8 cellular contexts compared by ENCODE assay signal in genomic region chr2:151827564-151828142, GRCh38. TPM values are rescaled to one million over a fixed set of nuclear protein-coding genes. Genes with fewer than 3 reads are reported as not detected.
DNase-seq lines count a peak whose midpoint lies in the region; ATAC-seq and TF ChIP-seq lines count a peak whose summit lies in the region.

No MANE protein-coding gene starts in this region.

- H4K91ac ChIP-seq in H9 (ENCODE audit: insufficient read length, low read depth, low read length), result no peak overlapping the region

- no peak overlapping the region for H2BK20ac ChIP-seq in H9 (ENCODE audit: low read depth, low read length, poor library complexity, severe bottlenecking)

- intact Hi-C loops in Right ventricle myocardium superior (cut with DNase I), result no loop called here

- H3K23ac ChIP-seq in H9 (ENCODE audit: insufficient read length, low read depth, low read length), result no peak overlapping the region

- H3K36me3 Mint-ChIP-seq in H9 (ENCODE audit: insufficient read depth in 1 of 3, low read depth in 3 of 3), result no peaks in the 10 kb centered on the region

- H2BK5ac ChIP-seq in H9 (ENCODE audit: insufficient read length, low read length), result no peak overlapping the region

- H3K4me1 Mint-ChIP-seq in H9, result peaks cover 57 to 59% of the 10 kb centered on the region in 2 experiments

- peak overlapping the region; percentile 76 for H3K4me2 ChIP-seq in H9 (ENCODE audit: insufficient read depth, insufficient read length, low read length)
- H3K4me2 ChIP-seq in parathyroid adenoma (ENCODE audit: low read length), result peak overlapping the region; percentile 87

- H3K4me3 ChIP-seq in parathyroid adenoma (ENCODE audit: low read depth, low read length), result peak overlapping the region; percentile 85

- no peak overlapping the region for H3K56ac ChIP-seq in H9 (ENCODE audit: insufficient read length, low read depth, low read length)

- DNase-seq in NCI-H1105 treated with DMSO at 0.1 percent for 48 hours (lab: John Stamatoyannopoulos, UW) (peak; percentile 10), NCI-H1105 (lab: John Stamatoyannopoulos, UW) (no peak), H9 (peak; percentile 38), M059J (ENCODE audit: low read depth) (peak; percentile 38), Right ventricle myocardium superior (no peak), DMS114 treated with DMSO at 0.1 percent for 48 hours (lab: John Stamatoyannopoulos, UW; ENCODE audit: unreplicated experiment) (no peak)
- DNase-seq in activated naive CD4-positive, alpha-beta T cell treated with Interleukin-2 at 50 U/mL for 16 hours, result peak; percentile 19

- no peak overlapping the region for H2BK12ac ChIP-seq in H9 (ENCODE audit: insufficient read length, low read depth, low read length)

- H3K18ac ChIP-seq in H9 (ENCODE audit: insufficient read length, low read depth, low read length), result peak overlapping the region; percentile 3

- H3K79me2 ChIP-seq in H9 (ENCODE audit: insufficient read depth, low read length), result peaks cover 32% of the 10 kb centered on the region
- peaks cover 11% of the 10 kb centered on the region for H3K79me2 ChIP-seq in parathyroid adenoma

- no peak overlapping the region for H2AK5ac ChIP-seq in H9 (ENCODE audit: insufficient read length, low read length)

- H3K9me3 Mint-ChIP-seq in H9, result no peaks in the 10 kb centered on the region

- H4K20me1 ChIP-seq in H9 (ENCODE audit: control insufficient read depth, insufficient read depth, insufficient read length), result no peaks in the 10 kb centered on the region

- H3K23me2 ChIP-seq in H9 (ENCODE audit: insufficient read length, low read depth, low read length, poor library complexity, severe bottlenecking), result no peaks in the 10 kb centered on the region

- no peak for TF ChIP-seq CTCF in H9 (conservative IDR thresholded peaks at IDR 0.05)
- no peak for TF ChIP-seq CTCF in parathyroid adenoma (IDR thresholded peaks at IDR 0.05)

- WGBS in H9 (ENCODE audit: extremely low coverage, insufficient read length, low lambda C conversion rate), result no CpG with 5 or more reads among the region's 38 CpGs

- no peaks in the 10 kb centered on the region for H3K36me3 ChIP-seq in parathyroid adenoma (ENCODE audit: control insufficient read depth, insufficient read depth, low read length)

- H3K9ac ChIP-seq in H9 (ENCODE audit: extremely low read depth, insufficient read length, low read length) (peak overlapping the region; percentile 54), parathyroid adenoma (peak overlapping the region; percentile 59)

- peak overlapping the region in 2 of 3 experiments; percentile 89 to 95; a peak in 5 of 7 replicates for H3K27ac Mint-ChIP-seq in H9

- H3K4me3 Mint-ChIP-seq in H9, result peak overlapping the region; percentile 93 to 98

- peaks cover 8% of the 10 kb centered on the region; the same call in 1 of the 2 replicates for H3K4me1 ChIP-seq in H9 (ENCODE audit: insufficient read depth, low read length)
- peaks cover 5% of the 10 kb centered on the region for H3K4me1 ChIP-seq in parathyroid adenoma

- H3K9me3 ChIP-seq in H9 (ENCODE audit: control insufficient read depth, low read depth, low read length), result no peaks in the 10 kb centered on the region
- no peaks in the 10 kb centered on the region for H3K9me3 ChIP-seq in parathyroid adenoma (ENCODE audit: control insufficient read depth, low read length)

- H2BK15ac ChIP-seq in H9 (ENCODE audit: low read depth, low read length), result no peak overlapping the region

- no peak overlapping the region for H4K8ac ChIP-seq in H9 (replicated peaks; ENCODE audit: insufficient read length, low read depth, low read length)

- H2BK120ac ChIP-seq in H9 (ENCODE audit: low read depth, low read length, poor library complexity, severe bottlenecking), result no peak overlapping the region

- H3T11ph ChIP-seq in H9 (ENCODE audit: low read length), result no peak overlapping the region

- H2AFZ ChIP-seq in H9 (ENCODE audit: low read length) (no peak overlapping the region), parathyroid adenoma (peak overlapping the region; percentile 76)

- H3K27me3 ChIP-seq in H9 (ENCODE audit: insufficient read depth, low read length), result no peaks in the 10 kb centered on the region
- no peaks in the 10 kb centered on the region for H3K27me3 ChIP-seq in parathyroid adenoma (ENCODE audit: control insufficient read depth, insufficient read depth, low read length)

- H3K27me3 Mint-ChIP-seq in H9 (ENCODE audit: low read depth), result no peaks in the 10 kb centered on the region

- no peak overlapping the region for H4K5ac ChIP-seq in H9 (ENCODE audit: insufficient read length, low read depth, low read length)

- no peak overlapping the region for H3K4ac ChIP-seq in H9 (ENCODE audit: low read depth, low read length)

- peak; percentile 32 for ATAC-seq in Right ventricle myocardium superior (ENCODE audit: poor library complexity)

- H3K27ac ChIP-seq in H9 (ENCODE audit: insufficient read length, low read depth, low read length) (no peak overlapping the region), parathyroid adenoma (peak overlapping the region; percentile 54)

- H3K79me1 ChIP-seq in H9 (ENCODE audit: insufficient read depth, low read depth, low read length, poor library complexity, severe bottlenecking), result no peaks in the 10 kb centered on the region

- H3K14ac ChIP-seq in H9 (ENCODE audit: insufficient read depth, low read length), result peak overlapping the region; percentile 10

RNA-seq across cellular contexts. Expression of gene ARL5A, which starts 0.6 kb away (rescaled TPM):
- 63.2 and 66.7 TPM in 2 replicates for total RNA-seq in H9 (2021)
- total RNA-seq in M059J (2014; rRNA removed; shearing (Covaris generic)), result 21.1 and 60.4 TPM in 2 replicates
- 57.5 TPM for total RNA-seq in Right ventricle myocardium superior

Comparison
In these comparisons a context has a peak if more than half of its experiments do, and no peak if none do; other contexts are left out.
1. DNase-seq: peak in NCI-H1105 treated with DMSO at 0.1 percent for 48 hours (single experiment), H9 (single experiment), M059J (single experiment) and activated naive CD4-positive, alpha-beta T cell treated with Interleukin-2 at 50 U/mL for 16 hours (single experiment); none in NCI-H1105 (single experiment), Right ventricle myocardium superior (single experiment) and DMS114 treated with DMSO at 0.1 percent for 48 hours (single experiment).